In genomic region chr7:100099452-100099851, GRCh38 we compare ENCODE assay signal across 9 cellular contexts. TPM values are rescaled to one million over a fixed set of nuclear protein-coding genes. Genes with fewer than 3 reads are reported as not detected.
DNase-seq lines count a peak whose midpoint lies in the region; ATAC-seq and TF ChIP-seq lines count a peak whose summit lies in the region.
"Had no signal": no experiment of that assay in that cellular context is flagged by ENCODE, and none has a peak within 500 bp of the region (broad histone marks: within the 10 kb centered on the region; RNA-seq: fewer than 3 reads in every experiment).

No MANE protein-coding gene starts in this region.

- TF ChIP-seq POLR2A in spleen (IDR thresholded peaks at IDR 0.05), result no peak

- intact Hi-C loops in spleen (cut with DNase I; ENCODE audit: low total_unique reads), result no loop called here

- DNase-seq in DMS53 (lab: John Stamatoyannopoulos, UW) (peak; percentile 43), DMS53 treated with DMSO at 0.1 percent for 48 hours (lab: John Stamatoyannopoulos, UW; ENCODE audit: unreplicated experiment) (no peak), foreskin fibroblast (no peak), spleen (no peak), NOMO-1 treated with DMSO at 0.1 percent for 48 hours (lab: John Stamatoyannopoulos, UW; ENCODE audit: unreplicated experiment) (no peak), HuH-7.5 (ENCODE audit: low spot score) (no peak)
- DNase-seq: 8988T had no signal

- ATAC-seq in HG02981 (IDR thresholded peaks at IDR 0.05; ENCODE audit: unreplicated experiment), result no peak

- no peaks in the 10 kb centered on the region for H3K27me3 ChIP-seq in spleen (replicated peaks in 1 of 7)

- no peak for TF ChIP-seq CTCF in WI38 (IDR thresholded peaks at IDR 0.05; ENCODE audit: low read depth, low read length)
- TF ChIP-seq CTCF in foreskin fibroblast (IDR thresholded peaks at IDR 0.05; ENCODE audit: low read depth, low read length), result no peak
- no peak for TF ChIP-seq CTCF in spleen (IDR thresholded peaks at IDR 0.05 in 8 of 11, conservative IDR thresholded peaks at IDR 0.05 in 3 of 11)

- H3K9me3 ChIP-seq in spleen, result no peaks in the 10 kb centered on the region

- H3K4me3 ChIP-seq in WI38 (ENCODE audit: low read depth, low read length) (peak overlapping the region; percentile 78), foreskin fibroblast (ENCODE audit: low read depth in 1 of 2, low read length in 2 of 2) (peak overlapping the region; percentile 63 to 88), spleen (peak overlapping the region; percentile 58 to 99 (median 90))

- peaks cover 7 to 69% (median 50%) of the 10 kb centered on the region in 6 donors for H3K36me3 ChIP-seq in spleen

- peaks cover 13 to 38% (median 32%) of the 10 kb centered on the region in 6 donors for H3K4me1 ChIP-seq in spleen

- 63 to 83% (median 77%) methylated on average over 12 of the region's 12 CpGs for WGBS in spleen, 5 donors

- H3K27ac ChIP-seq in spleen, result peak overlapping the region in 6 of 8 donors; percentile 89 to 97 (median 94)

RNA-seq across cellular contexts. Expression of gene MCM7, which starts 1.7 kb away (rescaled TPM):
- total RNA-seq in spleen, result 10 to 100 TPM; 49.5 to 74.7 (median 64.8) TPM
- 10 to 100 TPM; 72.3 to 92.7 (median 75.8) TPM for polyA plus RNA-seq in spleen

RNA-seq across cellular contexts. Expression of gene AP4M1, which starts 2.0 kb away (rescaled TPM):
- 10 to 100 TPM in 5 of 7 donors, 1 to 10 TPM in 2; 9.2 to 18.0 (median 12.0) TPM for total RNA-seq in spleen
- polyA plus RNA-seq in spleen, result 10 to 100 TPM in 2 of 3 donors, 1 to 10 TPM in 1; 8.7 to 10.1 (median 10.1) TPM

RNA-seq across cellular contexts. Expression of gene COPS6, which starts 10.7 kb away (rescaled TPM):
- 10 to 100 TPM; 47.0 to 86.7 (median 64.7) TPM for total RNA-seq in spleen
- 10 to 100 TPM; 80.7 to 89.6 (median 83.5) TPM for polyA plus RNA-seq in spleen

RNA-seq across cellular contexts. Expression of gene ZNF3, which starts 17.9 kb away (rescaled TPM):
- total RNA-seq in spleen, result 10 to 100 TPM; 25.7 to 34.0 (median 29.3) TPM
- polyA plus RNA-seq in spleen, result 10 to 100 TPM; 11.0 to 17.3 (median 14.8) TPM

RNA-seq across cellular contexts. Expression of gene TAF6, which starts 19.7 kb away (rescaled TPM):
- total RNA-seq in spleen, result 10 to 100 TPM; 29.7 to 44.0 (median 36.5) TPM
- 10 to 100 TPM; 16.5 to 36.6 (median 21.3) TPM for polyA plus RNA-seq in spleen
